Comparison of ENCODE assay signal across 9 cellular contexts in the genomic region with DNA sequence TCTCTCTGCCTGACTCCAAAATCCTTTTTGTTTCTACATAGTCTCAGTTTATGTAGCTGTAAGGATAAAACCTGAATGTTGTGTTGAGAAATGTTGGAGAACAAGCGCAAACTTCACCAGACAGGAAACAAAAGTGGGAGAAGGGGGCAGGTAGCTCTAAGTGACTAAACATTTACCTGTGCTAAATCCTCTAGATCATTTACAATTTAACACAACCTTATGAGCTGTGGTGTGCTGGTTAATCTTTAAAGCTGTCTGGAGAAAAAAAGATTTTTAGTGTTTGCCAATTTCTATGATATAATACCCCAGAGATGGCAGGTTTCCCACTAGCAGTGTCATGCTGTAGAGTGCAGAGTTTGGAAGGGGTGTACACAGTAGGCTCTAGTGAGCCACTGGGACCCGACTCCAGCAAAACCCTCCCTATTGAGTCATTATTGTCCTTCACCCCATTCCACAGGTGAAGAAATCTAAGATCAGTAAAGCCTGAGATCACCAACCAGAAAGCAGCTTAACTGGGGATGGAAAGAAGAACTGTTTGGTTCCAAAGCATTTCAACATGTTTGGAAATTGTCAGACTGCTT.
"Had no signal": no experiment of that assay in that cellular context is flagged by ENCODE, and none has a peak within 500 bp of the region (broad histone marks: within the 10 kb centered on the region; RNA-seq: fewer than 3 reads in every experiment).

No MANE protein-coding gene starts in this region.

- H3K27me3 Mint-ChIP-seq: IgD-negative memory B cell had no signal

- DNase-seq: GOT3, H7, HFFc6, KBM-7 had no signal

- H3K27ac ChIP-seq: HL-60 had no signal

- H3K27ac Mint-ChIP-seq: HFFc6, IgD-negative memory B cell had no signal

- H3K36me3 ChIP-seq: HAP-1 had no signal

- H3K4me1 Mint-ChIP-seq: IgD-negative memory B cell had no signal

- ATAC-seq: HCT116, HepG2 had no signal

- H3K9me3 ChIP-seq: HAP-1 had no signal

- H3K4me3 Mint-ChIP-seq: HFFc6, IgD-negative memory B cell had no signal

- FAIRE-seq: HepG2 had no signal

- H3K36me3 Mint-ChIP-seq: IgD-negative memory B cell had no signal

- H3K4me3 ChIP-seq: HAP-1 had no signal

- H3K4me1 ChIP-seq: HAP-1 had no signal
